ENCODE assay signal across 1 cellular context in genomic region chr11:71947498-71947897, GRCh38.
TF ChIP-seq lines count a peak whose summit lies in the region.

No MANE protein-coding gene starts in this region.

TF ChIP-seq in H1, 55 proteins besides CTCF, POLR2A, EP300 and RAD21:
- TF ChIP-seq SUZ12 (IDR thresholded peaks at IDR 0.05; ENCODE audit: low read length) = no peak
- no peak for TF ChIP-seq SIN3A (conservative IDR thresholded peaks at IDR 0.05 in 1 of 2, IDR thresholded peaks at IDR 0.05 in 1 of 2; ENCODE audit: low read depth in 1 of 2, low read length in 2 of 2)
- no peak for TF ChIP-seq CHD1 (IDR thresholded peaks at IDR 0.05; ENCODE audit: low read depth, low read length)
- TF ChIP-seq POLR2AphosphoS5 (IDR thresholded peaks at IDR 0.05; ENCODE audit: low read depth, low read length) = no peak
- no peak for TF ChIP-seq TEAD4 (IDR thresholded peaks at IDR 0.05; ENCODE audit: low read depth, low read length)
- no peak for TF ChIP-seq KDM5A (IDR thresholded peaks at IDR 0.05; ENCODE audit: low read length)
- TF ChIP-seq RFX5 (IDR thresholded peaks at IDR 0.05; ENCODE audit: borderline replicate concordance, low read depth, low read length) = no peak
- TF ChIP-seq CEBPB (IDR thresholded peaks at IDR 0.05; ENCODE audit: low read depth, low read length) = peak; percentile 63; the same call in 1 of the 2 replicates
- no peak for TF ChIP-seq TAF7 (optimal IDR thresholded peaks at IDR 0.05; ENCODE audit: borderline replicate concordance, low read depth, low read length)
TF ChIP-seq in H1: peak in this region for 1.
